ENCODE assay signal across 36 cellular contexts in genomic region chr7:25584557-25584956, GRCh38.
"Had no signal": no experiment of that assay in that cellular context is flagged by ENCODE, and none has a peak within 500 bp of the region (broad histone marks: within the 10 kb centered on the region; RNA-seq: fewer than 3 reads in every experiment).

No MANE protein-coding gene starts in this region.

- H3K27me3 ChIP-seq: ascending aorta, cardiac muscle cell had no signal

- ATAC-seq: activated CD8-positive, alpha-beta memory T cell treated with anti-CD3 and anti-CD28 coated beads, Interleukin-2, amount 10 ng/mL, durations not matched to agents 7 days and 5 days; activated CD8-positive, alpha-beta T cell treated with anti-CD3 and anti-CD28 coated beads, Interleukin-2, amount 10 ng/mL, durations not matched to agents 7 days and 5 days; activated naive CD8-positive, alpha-beta T cell treated with anti-CD3 and anti-CD28 coated beads, Interleukin-2, amount 50 U/mL, for 24 hours had no signal

- H3K27ac Mint-ChIP-seq: activated B cell treated with CpG ODN at 0.5 μM for 24 hours; activated CD4-positive, alpha-beta memory T cell treated with anti-CD3 and anti-CD28 coated beads, Interleukin-2, amount 10 ng/mL, durations not matched to agents 7 days and 5 days; activated CD4-positive, alpha-beta T cell treated with anti-CD3 and anti-CD28 coated beads, Interleukin-2, amount 10 ng/mL, durations not matched to agents 24 days and 14 days; activated CD8-positive, alpha-beta memory T cell treated with anti-CD3 and anti-CD28 coated beads, Interleukin-2, amount 10 ng/mL, durations not matched to agents 7 days and 5 days; activated CD8-positive, alpha-beta T cell treated with anti-CD3 and anti-CD28 coated beads, Interleukin-2, amount 10 ng/mL, durations not matched to agents 7 days and 5 days; activated naive CD4-positive, alpha-beta T cell treated with anti-CD3 and anti-CD28 coated beads, Interleukin-2, amount 10 ng/mL, durations not matched to agents 7 days and 5 days; activated naive CD4-positive, alpha-beta T cell treated with anti-CD3 and anti-CD28 coated beads, Interleukin-2, amount 50 U/mL, for 24 hours; activated naive CD8-positive, alpha-beta T cell; activated naive CD8-positive, alpha-beta T cell treated with anti-CD3 and anti-CD28 coated beads, Interleukin-2, amount 10 ng/mL, durations not matched to agents 7 days and 5 days; activated naive CD8-positive, alpha-beta T cell treated with anti-CD3 and anti-CD28 coated beads, Interleukin-2, amount 50 U/mL, for 24 hours; activated T-cell treated with anti-CD3 and anti-CD28 coated beads, Interleukin-2, amount 50 U/mL, for 24 hours; activated T-helper 2 cell treated with anti-CD3 and anti-CD28 coated beads, Interferon-gamma antibody, Interleukin-2, Interleukin-4, amounts not matched to agents 10 μg/mL and 5 μg/mL and 100 μg/mL, durations not matched to agents 14 hours and 24 hours and 36 hours; brain; T-helper 1 cell treated with Interleukin-12 subunit alpha and Interleukin-12 subunit beta and Interleukin-4 antibody, amounts not matched to agents 30 μg/mL and 1 μg/mL, for 36 hours; T-helper 2 cell treated with Interferon-gamma antibody and Interleukin-4, amounts not matched to agents 5 μg/mL and 100 μg/mL, for 36 hours had no signal

- H3K4me3 ChIP-seq: ascending aorta, cardiac muscle cell had no signal

- H3K9me3 Mint-ChIP-seq: activated B cell treated with CpG ODN at 0.5 μM for 24 hours; activated CD4-positive, alpha-beta memory T cell treated with anti-CD3 and anti-CD28 coated beads, Interleukin-2, amount 10 ng/mL, durations not matched to agents 7 days and 5 days; activated CD4-positive, alpha-beta T cell treated with anti-CD3 and anti-CD28 coated beads, Interleukin-2, amount 10 ng/mL, durations not matched to agents 24 days and 14 days; activated naive CD4-positive, alpha-beta T cell treated with anti-CD3 and anti-CD28 coated beads, Interleukin-2, amount 10 ng/mL, durations not matched to agents 7 days and 5 days; activated naive CD4-positive, alpha-beta T cell treated with anti-CD3 and anti-CD28 coated beads, Interleukin-2, amount 50 U/mL, for 24 hours; activated naive CD8-positive, alpha-beta T cell treated with anti-CD3 and anti-CD28 coated beads, Interleukin-2, amount 50 U/mL, for 24 hours; activated T-cell treated with anti-CD3 and anti-CD28 coated beads, Interleukin-2, amount 50 U/mL, for 24 hours; activated T-helper 2 cell treated with anti-CD3 and anti-CD28 coated beads, Interferon-gamma antibody, Interleukin-2, Interleukin-4, amounts not matched to agents 10 μg/mL and 5 μg/mL and 100 μg/mL, durations not matched to agents 14 hours and 24 hours and 36 hours; brain; central memory CD8-positive, alpha-beta T cell; T-helper 1 cell treated with Interleukin-12 subunit alpha and Interleukin-12 subunit beta and Interleukin-4 antibody, amounts not matched to agents 30 μg/mL and 1 μg/mL, for 36 hours; T-helper 2 cell treated with Interferon-gamma antibody and Interleukin-4, amounts not matched to agents 5 μg/mL and 100 μg/mL, for 36 hours had no signal

- H3K4me1 ChIP-seq: ascending aorta had no signal

- H3K27ac ChIP-seq: ascending aorta, cardiac muscle cell, VCaP had no signal

- H3K27me3 Mint-ChIP-seq: activated naive CD8-positive, alpha-beta T cell had no signal

- H3K36me3 ChIP-seq: ascending aorta, cardiac muscle cell had no signal

- H3K4me3 Mint-ChIP-seq: activated B cell treated with CpG ODN at 0.5 μM for 24 hours; activated CD4-positive, alpha-beta memory T cell treated with anti-CD3 and anti-CD28 coated beads, Interleukin-2, amount 10 ng/mL, durations not matched to agents 7 days and 5 days; activated CD4-positive, alpha-beta T cell treated with anti-CD3 and anti-CD28 coated beads, Interleukin-2, amount 10 ng/mL, durations not matched to agents 24 days and 14 days; activated CD8-positive, alpha-beta memory T cell treated with anti-CD3 and anti-CD28 coated beads, Interleukin-2, amount 10 ng/mL, durations not matched to agents 7 days and 5 days; activated CD8-positive, alpha-beta T cell treated with anti-CD3 and anti-CD28 coated beads, Interleukin-2, amount 10 ng/mL, durations not matched to agents 7 days and 5 days; activated naive CD4-positive, alpha-beta T cell treated with anti-CD3 and anti-CD28 coated beads, Interleukin-2, amount 10 ng/mL, durations not matched to agents 7 days and 5 days; activated naive CD4-positive, alpha-beta T cell treated with anti-CD3 and anti-CD28 coated beads, Interleukin-2, amount 50 U/mL, for 24 hours; activated naive CD8-positive, alpha-beta T cell; activated naive CD8-positive, alpha-beta T cell treated with anti-CD3 and anti-CD28 coated beads, Interleukin-2, amount 10 ng/mL, durations not matched to agents 7 days and 5 days; activated naive CD8-positive, alpha-beta T cell treated with anti-CD3 and anti-CD28 coated beads, Interleukin-2, amount 50 U/mL, for 24 hours; activated T-cell treated with anti-CD3 and anti-CD28 coated beads, Interleukin-2, amount 50 U/mL, for 24 hours; brain; central memory CD8-positive, alpha-beta T cell; T-helper 1 cell treated with Interleukin-12 subunit alpha and Interleukin-12 subunit beta and Interleukin-4 antibody, amounts not matched to agents 30 μg/mL and 1 μg/mL, for 36 hours; T-helper 2 cell treated with Interferon-gamma antibody and Interleukin-4, amounts not matched to agents 5 μg/mL and 100 μg/mL, for 36 hours had no signal

- H3K9me3 ChIP-seq: ascending aorta had no signal

- H3K4me1 Mint-ChIP-seq: activated CD4-positive, alpha-beta memory T cell treated with anti-CD3 and anti-CD28 coated beads, Interleukin-2, amount 10 ng/mL, durations not matched to agents 7 days and 5 days; activated CD4-positive, alpha-beta T cell treated with anti-CD3 and anti-CD28 coated beads, Interleukin-2, amount 10 ng/mL, durations not matched to agents 24 days and 14 days; activated CD8-positive, alpha-beta memory T cell treated with anti-CD3 and anti-CD28 coated beads, Interleukin-2, amount 10 ng/mL, durations not matched to agents 7 days and 5 days; activated naive CD4-positive, alpha-beta T cell treated with anti-CD3 and anti-CD28 coated beads, Interleukin-2, amount 10 ng/mL, durations not matched to agents 7 days and 5 days; activated naive CD4-positive, alpha-beta T cell treated with anti-CD3 and anti-CD28 coated beads, Interleukin-2, amount 50 U/mL, for 24 hours; activated naive CD8-positive, alpha-beta T cell treated with anti-CD3 and anti-CD28 coated beads, Interleukin-2, amount 10 ng/mL, durations not matched to agents 7 days and 5 days; activated naive CD8-positive, alpha-beta T cell treated with anti-CD3 and anti-CD28 coated beads, Interleukin-2, amount 50 U/mL, for 24 hours; brain; central memory CD8-positive, alpha-beta T cell had no signal

- FAIRE-seq: bronchial epithelial cell, TTC549 had no signal

- DNase-seq: activated B cell treated with CpG ODN at 0.5 μM for 24 hours; activated CD4-positive, alpha-beta memory T cell treated with anti-CD3 and anti-CD28 coated beads, Interleukin-2, amount 10 ng/mL, durations not matched to agents 7 days and 5 days; activated CD4-positive, alpha-beta T cell treated with anti-CD3 and anti-CD28 coated beads for 4 hours; activated CD4-positive, alpha-beta T cell treated with anti-CD3 and anti-CD28 coated beads, Interleukin-2, amount 10 ng/mL, durations not matched to agents 24 days and 14 days; activated CD4-positive, alpha-beta T cell treated with anti-CD3 and anti-CD28 coated beads, Interleukin-2, amount 50 U/mL, for 1 hour; activated CD4-positive, alpha-beta T cell treated with anti-CD3 and anti-CD28 coated beads, Interleukin-2, amount 50 U/mL, for 48 hours; activated CD4-positive, CD25-positive, alpha-beta regulatory T cell treated with anti-CD3 and anti-CD28 coated beads, Interleukin-2, amount 50 U/mL, for 72 hours; activated CD8-positive, alpha-beta memory T cell treated with anti-CD3 and anti-CD28 coated beads for 24 hours; activated CD8-positive, alpha-beta memory T cell treated with anti-CD3 and anti-CD28 coated beads, Interleukin-2, amount 10 ng/mL, durations not matched to agents 7 days and 5 days; activated CD8-positive, alpha-beta memory T cell treated with anti-CD3 and anti-CD28 coated beads, Interleukin-2, amount 50 U/mL, for 48 hours; activated CD8-positive, alpha-beta T cell treated with anti-CD3 and anti-CD28 coated beads, Interleukin-2, amount 10 ng/mL, durations not matched to agents 7 days and 5 days; activated effector memory CD4-positive, alpha-beta T cell treated with Interleukin-2 at 50 U/mL for 16 hours; activated gamma-delta T cell; activated naive CD4-positive, alpha-beta T cell treated with anti-CD3 and anti-CD28 coated beads, Interleukin-2, amount 10 ng/mL, durations not matched to agents 7 days and 5 days; activated naive CD4-positive, alpha-beta T cell treated with Interleukin-2 at 50 U/mL for 16 hours; activated naive CD8-positive, alpha-beta T cell treated with anti-CD3 and anti-CD28 coated beads, Interleukin-2, amount 10 ng/mL, durations not matched to agents 7 days and 5 days; activated naive CD8-positive, alpha-beta T cell treated with anti-CD3 and anti-CD28 coated beads, Interleukin-2, amount 50 U/mL, for 24 hours; activated T-cell treated with anti-CD3 and anti-CD28 coated beads, Interleukin-2, amount 50 U/mL, for 24 hours; activated T-cell treated with anti-CD3 and anti-CD28 coated beads, Interleukin-2, amount 50 U/mL, for 48 hours; anterior cingulate cortex; caudate nucleus; cerebellar nuclear complex; T-helper 2 cell; T-helper 9 cell had no signal

- H3K36me3 Mint-ChIP-seq: activated CD8-positive, alpha-beta memory T cell treated with anti-CD3 and anti-CD28 coated beads, Interleukin-2, amount 10 ng/mL, durations not matched to agents 7 days and 5 days; activated naive CD4-positive, alpha-beta T cell treated with anti-CD3 and anti-CD28 coated beads, Interleukin-2, amount 10 ng/mL, durations not matched to agents 7 days and 5 days; activated naive CD4-positive, alpha-beta T cell treated with anti-CD3 and anti-CD28 coated beads, Interleukin-2, amount 50 U/mL, for 24 hours; activated naive CD8-positive, alpha-beta T cell treated with anti-CD3 and anti-CD28 coated beads, Interleukin-2, amount 10 ng/mL, durations not matched to agents 7 days and 5 days; brain had no signal
